ENCODE assay signal across 17 cellular contexts in the genomic region with DNA sequence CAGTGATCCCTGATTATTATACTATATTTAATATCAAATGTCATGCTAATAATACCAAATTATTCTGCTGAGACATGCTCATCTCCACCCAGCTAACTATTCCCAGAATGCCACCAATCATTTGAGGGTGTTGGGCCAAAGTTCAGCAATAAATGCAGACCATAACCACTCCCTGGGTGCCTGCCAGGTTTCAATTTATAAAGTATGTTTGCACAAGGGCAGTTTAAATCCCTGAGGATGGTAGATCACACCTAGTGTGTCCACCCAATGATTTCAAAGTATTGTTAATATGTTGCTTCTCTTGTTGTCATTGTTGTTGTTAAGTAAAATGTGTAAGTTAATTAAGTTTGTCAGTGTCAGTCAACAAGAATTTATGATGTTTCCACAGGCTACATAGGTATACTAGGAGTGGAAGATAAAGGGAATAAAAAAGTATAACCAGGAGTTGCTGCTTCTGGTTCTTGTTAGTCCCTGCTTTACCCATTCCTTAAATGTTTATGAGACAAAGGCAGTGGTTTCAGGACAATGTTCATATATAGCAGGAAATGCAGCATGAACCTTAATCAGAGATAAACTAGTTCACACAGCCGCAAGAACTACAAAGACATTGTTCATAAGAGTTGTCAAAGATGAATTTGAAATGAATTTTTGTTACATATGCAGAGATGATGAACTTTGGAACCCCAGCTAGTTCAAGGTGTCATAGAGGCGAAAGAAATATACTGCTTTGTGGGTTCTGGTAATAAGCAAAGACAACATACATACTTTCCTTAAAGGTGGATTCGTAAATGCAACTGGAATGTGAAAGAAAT. TPM values are rescaled to one million over a fixed set of nuclear protein-coding genes. Genes with fewer than 3 reads are reported as not detected.
A peak's percentile ranks its signal among the peaks of the same experiment; 100 is the strongest.
DNase-seq lines count a peak whose midpoint lies in the region; ATAC-seq and TF ChIP-seq lines count a peak whose summit lies in the region.
"Had no signal": no experiment of that assay in that cellular context is flagged by ENCODE, and none has a peak within 500 bp of the region (broad histone marks: within the 10 kb centered on the region; RNA-seq: fewer than 3 reads in every experiment).

No MANE protein-coding gene starts in this region.

- H3K9me3 Mint-ChIP-seq in activated naive CD4-positive, alpha-beta T cell treated with anti-CD3 and anti-CD28 coated beads, Interleukin-2, amount 10 ng/mL, durations not matched to agents 7 days and 5 days = no peaks in the 10 kb centered on the region
- no peaks in the 10 kb centered on the region for H3K9me3 Mint-ChIP-seq in activated naive CD4-positive, alpha-beta T cell treated with anti-CD3 and anti-CD28 coated beads for 36 hours
- no peaks in the 10 kb centered on the region for H3K9me3 Mint-ChIP-seq in endodermal cell

- CTCF ChIA-PET in activated naive CD4-positive, alpha-beta T cell treated with anti-CD3 and anti-CD28 coated beads, Interleukin-2, amount 10 ng/mL, durations not matched to agents 7 days and 5 days (lab: Charles Lee) = no interaction called here
- CTCF ChIA-PET in activated naive CD4-positive, alpha-beta T cell treated with anti-CD3 and anti-CD28 coated beads for 36 hours (lab: Charles Lee) = no interaction called here

- no peaks in the 10 kb centered on the region for H3K79me2 ChIP-seq in Karpas-422 (ENCODE audit: low read length)

- H3K9me3 ChIP-seq in duodenal mucosa (ENCODE audit: control insufficient read depth in 1 of 2, low read length in 2 of 2) (no peaks in the 10 kb centered on the region), transverse colon (no peaks in the 10 kb centered on the region), endodermal cell (ENCODE audit: control insufficient read depth, low read length) (no peaks in the 10 kb centered on the region), Karpas-422 (ENCODE audit: low read length) (no peaks in the 10 kb centered on the region)
- H3K9me3 ChIP-seq: psoas muscle had no signal

- no peak overlapping the region for H3K9ac ChIP-seq in duodenal mucosa (ENCODE audit: low read depth in 1 of 2, low read length in 2 of 2)
- H3K9ac ChIP-seq in endodermal cell (ENCODE audit: extremely low read depth, low read length, poor library complexity, severe bottlenecking) = no peak overlapping the region
- H3K9ac ChIP-seq in Karpas-422 (ENCODE audit: low read length) = no peak overlapping the region

- peak overlapping the region; percentile 78 for H3K27ac Mint-ChIP-seq in activated naive CD4-positive, alpha-beta T cell treated with anti-CD3 and anti-CD28 coated beads, Interleukin-2, amount 10 ng/mL, durations not matched to agents 7 days and 5 days
- H3K27ac Mint-ChIP-seq in activated naive CD4-positive, alpha-beta T cell treated with anti-CD3 and anti-CD28 coated beads for 36 hours = no peak overlapping the region
- no peak overlapping the region for H3K27ac Mint-ChIP-seq in endodermal cell

- no peak overlapping the region for H3K4me2 ChIP-seq in Karpas-422 (ENCODE audit: low read depth, low read length, poor library complexity, severe bottlenecking)

- H3K27ac ChIP-seq in duodenal mucosa (ENCODE audit: low read depth, low read length) (peak overlapping the region; percentile 11), transverse colon (peak overlapping the region; percentile 81 to 88 (median 84)), endodermal cell (ENCODE audit: low read depth, low read length) (no peak overlapping the region), Karpas-422 (ENCODE audit: low read length) (no peak overlapping the region)
- H3K27ac ChIP-seq: psoas muscle had no signal

- WGBS in transverse colon (ENCODE audit: low coverage in 1 of 2), 2 donors = 43 to 55% methylated on average over 2 to 3 of the region's 3 CpGs
- WGBS in endodermal cell (ENCODE audit: insufficient coverage in 1 of 2, insufficient read length in 1 of 2), 2 experiments = 91 to 100% methylated on average over 1 to 3 of the region's 3 CpGs

- H3K4me1 Mint-ChIP-seq in activated naive CD4-positive, alpha-beta T cell treated with anti-CD3 and anti-CD28 coated beads, Interleukin-2, amount 10 ng/mL, durations not matched to agents 7 days and 5 days = peaks cover 17% of the 10 kb centered on the region
- H3K4me1 Mint-ChIP-seq in activated naive CD4-positive, alpha-beta T cell treated with anti-CD3 and anti-CD28 coated beads for 36 hours (ENCODE audit: low read depth) = peaks cover 4% of the 10 kb centered on the region
- H3K4me1 Mint-ChIP-seq in endodermal cell = peaks cover 5% of the 10 kb centered on the region

- H3K4me1 ChIP-seq in duodenal mucosa (ENCODE audit: control insufficient read depth in 1 of 2, insufficient read depth in 2 of 2, low read length in 2 of 2) (peaks cover 15 to 46% of the 10 kb centered on the region in 2 donors), transverse colon (peaks cover 6 to 51% (median 28%) of the 10 kb centered on the region in 4 donors), endodermal cell (ENCODE audit: control insufficient read depth, insufficient read depth, low read length) (no peaks in the 10 kb centered on the region), Karpas-422 (ENCODE audit: low read length) (no peaks in the 10 kb centered on the region)
- H3K4me1 ChIP-seq: psoas muscle had no signal

- DNase-seq in activated naive CD4-positive, alpha-beta T cell treated with anti-CD3 and anti-CD28 coated beads, Interleukin-2, amount 10 ng/mL, durations not matched to agents 7 days and 5 days = no peak
- no peak for DNase-seq in activated naive CD4-positive, alpha-beta T cell treated with anti-CD3 and anti-CD28 coated beads for 36 hours
- DNase-seq in NCI-H748 (lab: John Stamatoyannopoulos, UW; ENCODE audit: unreplicated experiment) (peak; percentile 86), transverse colon (peak; percentile 81), endodermal cell (no peak), Karpas-422 (no peak)
- DNase-seq: effector CD4-positive, alpha-beta T cell; foreskin melanocyte; GDM1; NCI-H1694; NK-92 treated with Interleukin-12 subunit alpha and Interleukin-12 subunit beta, amount 100 ng/mL, for 24 hours; psoas muscle; stimulated activated CD4-positive, alpha-beta T cell treated with anti-CD3 and anti-CD28 coated beads, Interleukin-1b, Interleukin-23, amount 100 ng/mL, for 48 hours; stimulated activated CD8-positive, alpha-beta memory T cell treated with anti-CD3 and anti-CD28 coated beads, Interleukin-4, amount 100 ng/mL, for 48 hours had no signal

- H3K4me3 Mint-ChIP-seq in activated naive CD4-positive, alpha-beta T cell treated with anti-CD3 and anti-CD28 coated beads, Interleukin-2, amount 10 ng/mL, durations not matched to agents 7 days and 5 days = peak overlapping the region; percentile 17
- H3K4me3 Mint-ChIP-seq in activated naive CD4-positive, alpha-beta T cell treated with anti-CD3 and anti-CD28 coated beads for 36 hours = no peak overlapping the region
- no peak overlapping the region for H3K4me3 Mint-ChIP-seq in endodermal cell

- H3K36me3 ChIP-seq in duodenal mucosa (ENCODE audit: control insufficient read depth in 1 of 2, insufficient read depth in 2 of 2, low read length in 2 of 2) (peaks cover 4 to 6% of the 10 kb centered on the region in 2 donors), transverse colon (peaks cover 0 to 7% (median 0%) of the 10 kb centered on the region in 4 donors), endodermal cell (ENCODE audit: control insufficient read depth, insufficient read depth, low read length) (no peaks in the 10 kb centered on the region), Karpas-422 (ENCODE audit: insufficient read depth, low read length) (no peaks in the 10 kb centered on the region)

- no peaks in the 10 kb centered on the region for H3K27me3 ChIP-seq in duodenal mucosa (ENCODE audit: control insufficient read depth in 1 of 2, insufficient read depth in 2 of 2, low read length in 2 of 2)
- no peaks in the 10 kb centered on the region for H3K27me3 ChIP-seq in transverse colon
- no peaks in the 10 kb centered on the region for H3K27me3 ChIP-seq in endodermal cell (ENCODE audit: control insufficient read depth, insufficient read depth, low read length, poor library complexity, severe bottlenecking)
- H3K27me3 ChIP-seq in Karpas-422 (ENCODE audit: low read length) = no peaks in the 10 kb centered on the region

- no peak for ATAC-seq in HG02642 (IDR thresholded peaks at IDR 0.05; ENCODE audit: poor library complexity, unreplicated experiment)
- ATAC-seq: psoas muscle had no signal

- H3K36me3 Mint-ChIP-seq in activated naive CD4-positive, alpha-beta T cell treated with anti-CD3 and anti-CD28 coated beads, Interleukin-2, amount 10 ng/mL, durations not matched to agents 7 days and 5 days = peaks cover 4% of the 10 kb centered on the region
- H3K36me3 Mint-ChIP-seq in activated naive CD4-positive, alpha-beta T cell treated with anti-CD3 and anti-CD28 coated beads for 36 hours (ENCODE audit: low read depth) = no peaks in the 10 kb centered on the region
- H3K36me3 Mint-ChIP-seq in endodermal cell (ENCODE audit: low read depth) = no peaks in the 10 kb centered on the region

- in situ Hi-C loops in transverse colon (cut with MboI; ENCODE audit: low pct_ligation_motif_present in 1 of 4, low pct_unique_long_range_greater_than_20kb in 1 of 4, low sequenced_read_pairs in 3 of 4) = no loop called here

- TF ChIP-seq POLR2A in transverse colon (IDR thresholded peaks at IDR 0.05) = no peak

- H3K27me3 Mint-ChIP-seq in activated naive CD4-positive, alpha-beta T cell treated with anti-CD3 and anti-CD28 coated beads, Interleukin-2, amount 10 ng/mL, durations not matched to agents 7 days and 5 days = no peaks in the 10 kb centered on the region
- H3K27me3 Mint-ChIP-seq in activated naive CD4-positive, alpha-beta T cell treated with anti-CD3 and anti-CD28 coated beads for 36 hours (ENCODE audit: low read depth) = no peaks in the 10 kb centered on the region
- H3K27me3 Mint-ChIP-seq in endodermal cell (ENCODE audit: insufficient read depth) = no peaks in the 10 kb centered on the region

- no peaks in the 10 kb centered on the region for H4K20me1 ChIP-seq in Karpas-422 (ENCODE audit: insufficient read depth, low read depth, low read length)

- intact Hi-C loops in activated naive CD4-positive, alpha-beta T cell treated with anti-CD3 and anti-CD28 coated beads for 36 hours (cut with micrococcal nuclease) = no loop called here
- intact Hi-C loops in transverse colon (cut with DNase I; ENCODE audit: low total_unique reads) = no loop called here

- no peak overlapping the region for H2AFZ ChIP-seq in Karpas-422 (ENCODE audit: low read length)

- TF ChIP-seq CTCF in transverse colon (IDR thresholded peaks at IDR 0.05) (no peak), endodermal cell (conservative IDR thresholded peaks at IDR 0.05) (no peak)

- no peak for TF ChIP-seq EP300 in transverse colon (IDR thresholded peaks at IDR 0.05; ENCODE audit: low read depth)

- H3K9me2 ChIP-seq in Karpas-422 (replicated peaks; ENCODE audit: insufficient read depth, low read length) = no peaks in the 10 kb centered on the region

- H3K4me3 ChIP-seq in duodenal mucosa (ENCODE audit: low read depth in 1 of 2, low read length in 2 of 2) (peak overlapping the region in 1 of 2 donors; percentile 28), transverse colon (peak overlapping the region in 1 of 4 donors; percentile 30), endodermal cell (ENCODE audit: low read length) (no peak overlapping the region), Karpas-422 (ENCODE audit: low read length) (no peak overlapping the region)
- H3K4me3 ChIP-seq: psoas muscle had no signal

RNA-seq across cellular contexts. Expression of gene HPGD, which starts 25.5 kb away (rescaled TPM):
- total RNA-seq in activated naive CD4-positive, alpha-beta T cell treated with anti-CD3 and anti-CD28 coated beads for 36 hours = 1 to 10 TPM; 1.5 to 2.8 TPM
- total RNA-seq in transverse colon (100 to 1,000 TPM in 3 of 4 donors, 10 to 100 TPM in 1; 33.0 to 602 (median 361) TPM), endodermal cell (10 to 100 TPM in 1 of 2 donors, 1 to 10 TPM in 1; 1.2 to 27.7 TPM)
- polyA plus RNA-seq in endodermal cell (2013, experiment 1 of 2) = 0.78 TPM
- polyA plus RNA-seq in endodermal cell (2013, experiment 2 of 2) = 0.79 TPM
- total RNA-seq in Karpas-422 (2014; rRNA removed; shearing (Covaris generic); ENCODE audit: low replicate concordance) = not detected in 2 replicates
- polyA plus RNA-seq: BJ had no signal

Comparison
In these comparisons a context has a peak if more than half of its experiments do, and no peak if none do; other contexts are left out.
1. DNase-seq: peak in NCI-H748 (single experiment) and transverse colon (single experiment); none in activated naive CD4-positive, alpha-beta T cell treated with anti-CD3 and anti-CD28 coated beads, Interleukin-2, amount 10 ng/mL, durations not matched to agents 7 days and 5 days (single experiment), activated naive CD4-positive, alpha-beta T cell treated with anti-CD3 and anti-CD28 coated beads for 36 hours (single experiment), endodermal cell (single experiment) and Karpas-422 (single experiment).
2. H3K27ac ChIP-seq: peak in duodenal mucosa (single experiment) and transverse colon (4 of 4); none in endodermal cell (single experiment) and Karpas-422 (single experiment).